In the genomic region with DNA sequence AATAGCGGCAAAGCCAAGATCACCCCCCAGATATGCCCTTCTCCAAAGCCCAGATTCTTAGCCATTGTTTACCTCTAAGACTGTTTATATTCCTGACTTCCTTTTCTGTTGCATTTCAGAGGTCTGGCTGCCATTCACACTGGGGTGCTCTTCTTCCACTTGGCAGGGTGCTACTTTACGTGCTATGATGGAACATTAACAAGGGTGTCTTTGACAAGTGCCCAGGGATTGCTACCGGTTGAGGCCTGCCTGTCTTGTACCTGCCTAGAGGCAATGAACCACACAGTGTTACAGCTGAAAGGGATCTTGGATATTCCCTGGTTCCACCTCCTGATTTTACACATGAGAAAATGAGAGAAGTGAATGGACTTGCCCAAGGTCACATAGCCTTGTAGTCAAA, we compare ENCODE assay signal across 17 cellular contexts.
DNase-seq lines count a peak whose midpoint lies in the region; ATAC-seq, FAIRE-seq and TF ChIP-seq lines count a peak whose summit lies in the region.
"Had no signal": no experiment of that assay in that cellular context is flagged by ENCODE, and none has a peak within 500 bp of the region (broad histone marks: within the 10 kb centered on the region; RNA-seq: fewer than 3 reads in every experiment).

No MANE protein-coding gene starts in this region.

- H3K18ac ChIP-seq in mesendoderm (ENCODE audit: low read length), result no peak overlapping the region

- peaks cover 3% of the 10 kb centered on the region for H3K4me1 ChIP-seq in mesendoderm (ENCODE audit: control insufficient read depth, low read depth, low read length)
- H3K4me1 ChIP-seq: Caco-2 had no signal

- H3K36me3 ChIP-seq in bronchial epithelial cell (ENCODE audit: control insufficient read depth, insufficient read depth, low read length) (no peaks in the 10 kb centered on the region), mesendoderm (ENCODE audit: control insufficient read depth, insufficient read depth, low read length) (no peaks in the 10 kb centered on the region)

- FAIRE-seq in bronchial epithelial cell (lab: Jason Lieb, UNC), result no peak
- FAIRE-seq: A204.1, D721Med, G401.6, GM12891 had no signal

- H3K4ac ChIP-seq in mesendoderm (ENCODE audit: low read depth, low read length), result no peak overlapping the region

- DNase-seq in NCI-H69 (lab: John Stamatoyannopoulos, UW), result peak; percentile 13
- peak; percentile 10 for DNase-seq in bronchial epithelial cell (ENCODE audit: low read depth)
- DNase-seq in mesendoderm, result no peak
- no peak for DNase-seq in cerebellar nuclear complex (lab: John Stamatoyannopoulos, UW)
- DNase-seq in left colon, result no peak
- DNase-seq: ACHN; Caco-2; CD4-positive, alpha-beta T cell; GOT3; H9 had no signal

- H2BK15ac ChIP-seq in mesendoderm (replicated peaks; ENCODE audit: low read depth), result no peak overlapping the region

- ATAC-seq in esophagus mucosa (peak; percentile 48), left colon (no peak), GM21786 (IDR thresholded peaks at IDR 0.05; ENCODE audit: unreplicated experiment) (no peak)

- no peak overlapping the region for H3K9ac ChIP-seq in mesendoderm (ENCODE audit: low read length)

- H3K79me1 ChIP-seq in mesendoderm (ENCODE audit: low read length), result no peaks in the 10 kb centered on the region

- WGBS in mesendoderm (ENCODE audit: extremely low coverage, insufficient coverage, low lambda C conversion rate), result no CpG with 5 or more reads among the region's 3 CpGs

- H4K8ac ChIP-seq in mesendoderm (ENCODE audit: low read depth, low read length), result no peak overlapping the region

- H3K23ac ChIP-seq in mesendoderm (ENCODE audit: low read length), result no peak overlapping the region

- no peak overlapping the region for H4K5ac ChIP-seq in mesendoderm (ENCODE audit: low read length)

- H3K27ac ChIP-seq in mesendoderm (ENCODE audit: low read depth, low read length), result no peak overlapping the region
- H3K27ac ChIP-seq: C4-2B had no signal

- H2BK120ac ChIP-seq in mesendoderm (ENCODE audit: low read depth, low read length), result no peak overlapping the region

- no peaks in the 10 kb centered on the region for H3K79me2 ChIP-seq in mesendoderm (ENCODE audit: control insufficient read depth, insufficient read depth, low read length)

- intact Hi-C loops in left colon (cut with DNase I, micrococcal nuclease), result no loop called here

- no peaks in the 10 kb centered on the region for H3K27me3 ChIP-seq in bronchial epithelial cell (ENCODE audit: control insufficient read depth, insufficient read depth, low read length)
- H3K27me3 ChIP-seq in mesendoderm (ENCODE audit: insufficient read depth, low read length, poor library complexity), result no peaks in the 10 kb centered on the region

- H2AK5ac ChIP-seq in mesendoderm (ENCODE audit: low read length), result no peak overlapping the region

- H3K4me3 ChIP-seq in bronchial epithelial cell (ENCODE audit: low read depth, low read length), result no peak overlapping the region
- H3K4me3 ChIP-seq in mesendoderm (ENCODE audit: low read length), result no peak overlapping the region

- no peak overlapping the region for H2BK5ac ChIP-seq in mesendoderm (ENCODE audit: low read length)

- H3K56ac ChIP-seq in mesendoderm (ENCODE audit: low read length), result peak overlapping the region; percentile 28

- no peak overlapping the region for H3K4me2 ChIP-seq in mesendoderm (ENCODE audit: low read length)

- TF ChIP-seq CTCF in bronchial epithelial cell (IDR thresholded peaks at IDR 0.05; ENCODE audit: insufficient read depth, low read length, severe bottlenecking), result no peak

Comparison
In these comparisons a context has a peak if more than half of its experiments do, and no peak if none do; other contexts are left out.
1. DNase-seq: peak in NCI-H69 (single experiment) and bronchial epithelial cell (single experiment); none in mesendoderm (single experiment), cerebellar nuclear complex (0 of 2) and left colon (0 of 2).